Comparison of ENCODE assay signal across 12 cellular contexts in genomic region chr14:22852599-22852939, GRCh38. TPM values are rescaled to one million over a fixed set of nuclear protein-coding genes. Genes with fewer than 3 reads are reported as not detected.
DNase-seq lines count a peak whose midpoint lies in the region; ATAC-seq, FAIRE-seq and TF ChIP-seq lines count a peak whose summit lies in the region.
"Had no signal": no experiment of that assay in that cellular context is flagged by ENCODE, and none has a peak within 500 bp of the region (broad histone marks: within the 10 kb centered on the region; RNA-seq: fewer than 3 reads in every experiment).

No MANE protein-coding gene starts in this region.

- no peaks in the 10 kb centered on the region for H3K36me3 Mint-ChIP-seq in activated CD4-positive, alpha-beta T cell treated with anti-CD3 and anti-CD28 coated beads for 36 hours (ENCODE audit: low read depth)
- H3K36me3 Mint-ChIP-seq in activated CD4-positive, alpha-beta T cell treated with anti-CD3 and anti-CD28 coated beads, Interleukin-2, amount 10 ng/mL, durations not matched to agents 7 days and 5 days (ENCODE audit: low read depth) = no peaks in the 10 kb centered on the region
- no peaks in the 10 kb centered on the region for H3K36me3 Mint-ChIP-seq in type B pancreatic cell

- no peak overlapping the region for H3K4me3 ChIP-seq in K562
- H3K4me3 ChIP-seq in mucosa of rectum (ENCODE audit: low read length in 2 of 2) = no peak overlapping the region

- H2AFZ ChIP-seq in K562 (ENCODE audit: low read depth, low read length) = peak overlapping the region; percentile 100

- no peak for FAIRE-seq in K562 (lab: Jason Lieb, UNC)
- FAIRE-seq: A204.1, HTR-8/SVneo had no signal

- H3K9me3 Mint-ChIP-seq in activated CD4-positive, alpha-beta T cell treated with anti-CD3 and anti-CD28 coated beads for 36 hours (ENCODE audit: low read depth) = no peaks in the 10 kb centered on the region
- H3K9me3 Mint-ChIP-seq in activated CD4-positive, alpha-beta T cell treated with anti-CD3 and anti-CD28 coated beads, Interleukin-2, amount 10 ng/mL, durations not matched to agents 7 days and 5 days = no peaks in the 10 kb centered on the region
- H3K9me3 Mint-ChIP-seq in type B pancreatic cell = no peaks in the 10 kb centered on the region
- H3K9me3 Mint-ChIP-seq: effector memory CD8-positive, alpha-beta T cell had no signal

- TF ChIP-seq RAD21 in K562 (CRISPR knock-in tag; conservative IDR thresholded peaks at IDR 0.05 in 1 of 2, IDR thresholded peaks at IDR 0.05 in 1 of 2) = no peak

- H3K4me2 ChIP-seq in K562 (ENCODE audit: insufficient read depth, low read length) = peak overlapping the region; percentile 100; the same call in 1 of the 2 replicates

- no peak for ATAC-seq in activated CD4-positive, alpha-beta T cell treated with anti-CD3 and anti-CD28 coated beads for 36 hours
- no peak for ATAC-seq in K562
- ATAC-seq in HG02981 (IDR thresholded peaks at IDR 0.05; ENCODE audit: unreplicated experiment) = no peak

- no peak for TF ChIP-seq EP300 in K562 (IDR thresholded peaks at IDR 0.05; ENCODE audit: low read length)

- H3K4me1 ChIP-seq in K562 (replicated peaks in 1 of 2; ENCODE audit: control insufficient read depth in 2 of 2, insufficient read depth in 2 of 2, low read length in 2 of 2) (peaks cover 5 to 26% of the 10 kb centered on the region in 2 experiments; a peak in 3 of 5 replicates), mucosa of rectum (ENCODE audit: control insufficient read depth in 2 of 2, insufficient read depth in 2 of 2, low read length in 2 of 2) (peaks cover 13 to 25% of the 10 kb centered on the region in 2 donors)

- H3K27me3 Mint-ChIP-seq in activated CD4-positive, alpha-beta T cell treated with anti-CD3 and anti-CD28 coated beads for 36 hours = peaks cover 6% of the 10 kb centered on the region
- H3K27me3 Mint-ChIP-seq in activated CD4-positive, alpha-beta T cell treated with anti-CD3 and anti-CD28 coated beads, Interleukin-2, amount 10 ng/mL, durations not matched to agents 7 days and 5 days = peaks cover 24% of the 10 kb centered on the region
- no peaks in the 10 kb centered on the region for H3K27me3 Mint-ChIP-seq in type B pancreatic cell

- no peak for DNase-seq in activated CD4-positive, alpha-beta T cell treated with anti-CD3 and anti-CD28 coated beads for 36 hours
- DNase-seq in activated CD4-positive, alpha-beta T cell treated with anti-CD3 and anti-CD28 coated beads, Interleukin-2, amount 10 ng/mL, durations not matched to agents 7 days and 5 days = no peak
- no peak for DNase-seq in K562 (ENCODE audit: extremely low read depth in 1 of 4, low spot score in 3 of 4)
- DNase-seq in type B pancreatic cell (ENCODE audit: extremely low spot score, unreplicated experiment) = no peak
- DNase-seq in NCI-H1694 treated with DMSO at 0.1 percent for 48 hours (lab: John Stamatoyannopoulos, UW) = no peak
- no peak for DNase-seq in RPMI8226

- 63% methylated on average over 2 of the region's 2 CpGs for WGBS in K562 (ENCODE audit: insufficient coverage, low coverage, missing lambda C conversion rate)

- intact Hi-C loops in activated CD4-positive, alpha-beta T cell treated with anti-CD3 and anti-CD28 coated beads for 36 hours (cut with DNase I, micrococcal nuclease) = loop anchor here (2.0 to 10.0 kb wide), 6 partner anchors 85 to 938 kb away; partner anchors contain the start of genes DAD1 (in 2 of the 2) and OXA1L (in 1 of the 2)
- intact Hi-C loops in K562 (cut with micrococcal nuclease) = loop anchor here (2.0 kb wide), 3 partner anchors 194 to 412 kb away; no protein-coding TSS in a partner anchor

- peak overlapping the region; percentile 69 for H3K4me3 Mint-ChIP-seq in activated CD4-positive, alpha-beta T cell treated with anti-CD3 and anti-CD28 coated beads for 36 hours
- no peak overlapping the region for H3K4me3 Mint-ChIP-seq in activated CD4-positive, alpha-beta T cell treated with anti-CD3 and anti-CD28 coated beads, Interleukin-2, amount 10 ng/mL, durations not matched to agents 7 days and 5 days
- H3K4me3 Mint-ChIP-seq in type B pancreatic cell = peak overlapping the region; percentile 80

- H3K9me3 ChIP-seq in K562 (replicated peaks; ENCODE audit: control insufficient read depth, insufficient read depth, low read depth, low read length) = no peaks in the 10 kb centered on the region; the same call in 1 of the 2 replicates
- no peaks in the 10 kb centered on the region for H3K9me3 ChIP-seq in mucosa of rectum (ENCODE audit: control insufficient read depth in 2 of 2, low read length in 2 of 2)
- H3K9me3 ChIP-seq: thoracic aorta had no signal

- BruUV-seq in K562 (replicated peaks; lab: Mats Ljungman, UMichigan) = no TSS peak

- H3K36me3 ChIP-seq in K562 (ENCODE audit: control insufficient read depth, insufficient read depth, low read length) = no peaks in the 10 kb centered on the region
- no peaks in the 10 kb centered on the region for H3K36me3 ChIP-seq in mucosa of rectum (ENCODE audit: control insufficient read depth in 2 of 2, insufficient read depth in 2 of 2, low read length in 2 of 2)
- H3K36me3 ChIP-seq: thoracic aorta had no signal

- H3K27ac ChIP-seq in K562 (ENCODE audit: extremely low read depth, low read depth, low read length) (no peak overlapping the region), mucosa of rectum (ENCODE audit: low read depth in 2 of 2, low read length in 2 of 2) (peak overlapping the region; percentile 84 to 94)

- CTCF ChIA-PET in activated CD4-positive, alpha-beta T cell treated with anti-CD3 and anti-CD28 coated beads for 36 hours (lab: Charles Lee) = interaction anchor here (0.5 to 8.0 kb wide), 29 partner anchors 9 to 996 kb away, joined by 3 to 148 read pairs (median 4); partner anchors contain the start of genes DAD1, MMP14, MRPL52 and REM2
- CTCF ChIA-PET in activated CD4-positive, alpha-beta T cell treated with anti-CD3 and anti-CD28 coated beads, Interleukin-2, amount 10 ng/mL, durations not matched to agents 7 days and 5 days (lab: Charles Lee) = interaction anchor here (0.7 to 8.5 kb wide), 19 partner anchors 8 to 296 kb away, joined by 3 to 91 read pairs (median 7); partner anchors contain the start of genes LRP10, MMP14, MRPL52 and RBM23
- CTCF ChIA-PET in K562 (lab: Yijun Ruan, JAX; ENCODE audit: low intra/inter-chr PET ratio) = interaction anchor here (0.8 to 4.3 kb wide), 11 partner anchors 29 to 475 kb away, joined by 3 to 68 read pairs (median 10); no protein-coding TSS in a partner anchor

- TF ChIP-seq POLR2A in K562 (conservative IDR thresholded peaks at IDR 0.05) = no peak

- POLR2A ChIA-PET in activated CD4-positive, alpha-beta T cell treated with anti-CD3 and anti-CD28 coated beads for 36 hours (lab: Charles Lee) = no interaction called here
- POLR2A ChIA-PET in activated CD4-positive, alpha-beta T cell treated with anti-CD3 and anti-CD28 coated beads, Interleukin-2, amount 10 ng/mL, durations not matched to agents 7 days and 5 days (lab: Charles Lee) = interaction anchor here (1.4 kb wide), 1 partner anchor 29 kb away, joined by 3 read pairs; no protein-coding TSS in a partner anchor
- POLR2A ChIA-PET in K562 (lab: Yijun Ruan, JAX) = interaction anchor here (0.6 to 1.8 kb wide), 6 partner anchors 23 to 412 kb away, joined by 3 to 5 read pairs (median 4); partner anchors contain the start of gene MRPL52

- no peaks in the 10 kb centered on the region for H4K20me1 ChIP-seq in K562 (replicated peaks; ENCODE audit: control insufficient read depth, insufficient read depth, low read length)

- no peaks in the 10 kb centered on the region for H3K79me2 ChIP-seq in K562 (ENCODE audit: control insufficient read depth, insufficient read depth, low read length)

- H3K9me1 ChIP-seq in K562 (ENCODE audit: control insufficient read depth, insufficient read depth, low read length) = no peaks in the 10 kb centered on the region

- peaks cover 23% of the 10 kb centered on the region for H3K4me1 Mint-ChIP-seq in activated CD4-positive, alpha-beta T cell treated with anti-CD3 and anti-CD28 coated beads for 36 hours
- peaks cover 34% of the 10 kb centered on the region for H3K4me1 Mint-ChIP-seq in activated CD4-positive, alpha-beta T cell treated with anti-CD3 and anti-CD28 coated beads, Interleukin-2, amount 10 ng/mL, durations not matched to agents 7 days and 5 days
- peaks cover 26% of the 10 kb centered on the region for H3K4me1 Mint-ChIP-seq in type B pancreatic cell (ENCODE audit: unreplicated experiment)

- H3K27ac Mint-ChIP-seq in activated CD4-positive, alpha-beta T cell treated with anti-CD3 and anti-CD28 coated beads for 36 hours = peak overlapping the region; percentile 81
- H3K27ac Mint-ChIP-seq in activated CD4-positive, alpha-beta T cell treated with anti-CD3 and anti-CD28 coated beads, Interleukin-2, amount 10 ng/mL, durations not matched to agents 7 days and 5 days = no peak overlapping the region
- peak overlapping the region; percentile 83 for H3K27ac Mint-ChIP-seq in type B pancreatic cell

- TF ChIP-seq CTCF in K562 (IDR thresholded peaks at IDR 0.05 in 2 of 3, conservative IDR thresholded peaks at IDR 0.05 in 1 of 3; ENCODE audit: insufficient read depth in 2 of 3, low read depth in 1 of 3, low read length in 3 of 3) (no peak), type B pancreatic cell (conservative IDR thresholded peaks at IDR 0.05) (no peak)

- in situ Hi-C loops in K562 (cut with MboI) = no loop called here

- H3K27me3 ChIP-seq in K562 (ENCODE audit: control insufficient read depth in 2 of 2, insufficient read depth in 2 of 2, low read length in 2 of 2) (no peaks in the 10 kb centered on the region), mucosa of rectum (ENCODE audit: control insufficient read depth in 2 of 2, insufficient read depth in 2 of 2, low read length in 2 of 2) (no peaks in the 10 kb centered on the region)

- H3K9ac ChIP-seq in K562 (ENCODE audit: insufficient read depth in 1 of 2, low read depth in 2 of 2, low read length in 2 of 2) (peak overlapping the region in 1 of 2 experiments; percentile 90; a peak in 1 of 4 replicates), mucosa of rectum (ENCODE audit: low read depth in 1 of 2, low read length in 2 of 2) (no peak overlapping the region)

RNA-seq across cellular contexts. Expression of gene MMP14, which starts 16.2 kb away (rescaled TPM):
- 1 to 10 TPM; 2.0 to 2.1 TPM for total RNA-seq in activated CD4-positive, alpha-beta T cell treated with anti-CD3 and anti-CD28 coated beads for 36 hours
- 1 to 10 TPM; 1.8 to 2.1 TPM for total RNA-seq in activated CD4-positive, alpha-beta T cell treated with anti-CD3 and anti-CD28 coated beads, Interleukin-2, amount 10 ng/mL, durations not matched to agents 7 days and 5 days
- 9.3 and 17.2 TPM in 2 replicates for total RNA-seq in K562 (2011; cell fraction: chromatin; rRNA removed; ENCODE audit: low replicate concordance)
- total RNA-seq in K562 (2011; cell fraction: nucleolus; rRNA removed) = 8.4 and 8.8 TPM in 2 replicates
- total RNA-seq in K562 (2011; cell fraction: nucleoplasm; rRNA removed) = 7.2 and 9.0 TPM in 2 replicates
- total RNA-seq in K562 (2014; rRNA removed) (0.36 and 0.65 TPM in 2 replicates), K562 (2014; rRNA removed; fragmentation: Illumina TruSeq; extraction: Trizol) (0.51 and 0.80 TPM in 2 replicates), K562 (2015; rRNA removed; fragmentation: Illumina TruSeq; extraction: Trizol) (0.94 and 0.98 TPM in 2 replicates), K562 (2021) (2.3 and 4.5 TPM in 2 replicates), type B pancreatic cell (ENCODE audit: low replicate concordance) (115 and 137 TPM in 2 replicates)
- polyA plus RNA-seq in K562 (2011; rRNA removed) (2.1 and 2.9 TPM in 2 replicates), K562 (2014; fragmentation: Illumina TruSeq; extraction: Trizol) (1.2 and 1.3 TPM in 2 replicates), K562 (2014; fragmentation: Nextera tagmentation; extraction: Ambion mirVana) (not detected), K562 (2014; rRNA removed) (2.8 and 5.8 TPM in 2 replicates)
- polyA plus RNA-seq in K562 (2011; cell fraction: cytosol; rRNA removed) = 3.2 and 3.4 TPM in 2 replicates
- polyA plus RNA-seq in K562 (2011; cell fraction: nucleus; rRNA removed) = 15.7 and 30.4 TPM in 2 replicates
- polyA plus RNA-seq in K562 (2012) = 1.5 and 4.9 TPM in 2 replicates
- 0.35 and 0.39 TPM in 2 replicates for polyA minus RNA-seq in K562 (2011; rRNA and poly(A)+ RNA removed)
- polyA minus RNA-seq in K562 (2011; cell fraction: cytosol; rRNA and poly(A)+ RNA removed) = 1.0 TPM in 1 of 2 replicates, not detected in the other
- 2.0 and 2.6 TPM in 2 replicates for polyA minus RNA-seq in K562 (2011; cell fraction: nucleus; rRNA and poly(A)+ RNA removed)

RNA-seq across cellular contexts. Expression of gene LRP10, which starts 19.0 kb away (rescaled TPM):
- 10 to 100 TPM; 36.3 to 41.8 TPM for total RNA-seq in activated CD4-positive, alpha-beta T cell treated with anti-CD3 and anti-CD28 coated beads for 36 hours
- 10 to 100 TPM; 60.0 to 63.5 TPM for total RNA-seq in activated CD4-positive, alpha-beta T cell treated with anti-CD3 and anti-CD28 coated beads, Interleukin-2, amount 10 ng/mL, durations not matched to agents 7 days and 5 days
- 26.2 and 103 TPM in 2 replicates for total RNA-seq in K562 (2011; cell fraction: chromatin; rRNA removed; ENCODE audit: low replicate concordance)
- total RNA-seq in K562 (2011; cell fraction: nucleolus; rRNA removed) = 119 and 150 TPM in 2 replicates
- total RNA-seq in K562 (2011; cell fraction: nucleoplasm; rRNA removed) = 79.0 and 80.1 TPM in 2 replicates
- total RNA-seq in K562 (2014; rRNA removed) (10.9 and 14.9 TPM in 2 replicates), K562 (2014; rRNA removed; fragmentation: Illumina TruSeq; extraction: Trizol) (4.9 and 5.5 TPM in 2 replicates), K562 (2015; rRNA removed; fragmentation: Illumina TruSeq; extraction: Trizol) (6.9 and 8.1 TPM in 2 replicates), K562 (2021) (40.7 and 45.5 TPM in 2 replicates), type B pancreatic cell (ENCODE audit: low replicate concordance) (52.3 and 91.8 TPM in 2 replicates)
- polyA plus RNA-seq in K562 (2011; rRNA removed) (16.0 and 25.1 TPM in 2 replicates), K562 (2014; fragmentation: Illumina TruSeq; extraction: Trizol) (27.2 and 34.5 TPM in 2 replicates), K562 (2014; fragmentation: Nextera tagmentation; extraction: Ambion mirVana) (1 to 10 TPM; 1.3 to 2.3 TPM), K562 (2014; rRNA removed) (12.7 and 15.9 TPM in 2 replicates)
- 18.9 and 40.0 TPM in 2 replicates for polyA plus RNA-seq in K562 (2011; cell fraction: cytosol; rRNA removed)
- polyA plus RNA-seq in K562 (2011; cell fraction: nucleus; rRNA removed) = 17.1 and 30.2 TPM in 2 replicates
- 36.0 and 70.6 TPM in 2 replicates for polyA plus RNA-seq in K562 (2012)
- 15.2 and 24.3 TPM in 2 replicates for polyA minus RNA-seq in K562 (2011; rRNA and poly(A)+ RNA removed)
- polyA minus RNA-seq in K562 (2011; cell fraction: cytosol; rRNA and poly(A)+ RNA removed) = 36.7 and 48.5 TPM in 2 replicates
- 16.7 and 17.0 TPM in 2 replicates for polyA minus RNA-seq in K562 (2011; cell fraction: nucleus; rRNA and poly(A)+ RNA removed)

RNA-seq across cellular contexts. Expression of gene MRPL52, which starts 22.9 kb away (rescaled TPM):
- total RNA-seq in activated CD4-positive, alpha-beta T cell treated with anti-CD3 and anti-CD28 coated beads for 36 hours = 100 to 1,000 TPM; 115 to 136 TPM
- total RNA-seq in activated CD4-positive, alpha-beta T cell treated with anti-CD3 and anti-CD28 coated beads, Interleukin-2, amount 10 ng/mL, durations not matched to agents 7 days and 5 days = 100 to 1,000 TPM; 101 to 112 TPM
- 70.4 and 75.8 TPM in 2 replicates for total RNA-seq in K562 (2011; cell fraction: chromatin; rRNA removed; ENCODE audit: low replicate concordance)
- 57.0 and 70.0 TPM in 2 replicates for total RNA-seq in K562 (2011; cell fraction: nucleolus; rRNA removed)
- 73.5 and 91.2 TPM in 2 replicates for total RNA-seq in K562 (2011; cell fraction: nucleoplasm; rRNA removed)
- total RNA-seq in K562 (2014; rRNA removed) = 161 and 168 TPM in 2 replicates
- total RNA-seq in K562 (2014; rRNA removed; fragmentation: Illumina TruSeq; extraction: Trizol) = 162 and 169 TPM in 2 replicates
- total RNA-seq in K562 (2015; rRNA removed; fragmentation: Illumina TruSeq; extraction: Trizol) = 169 and 170 TPM in 2 replicates
- 213 and 214 TPM in 2 replicates for total RNA-seq in K562 (2021)
- polyA plus RNA-seq in K562 (2011; rRNA removed) = 107 and 113 TPM in 2 replicates
- 60.6 and 83.2 TPM in 2 replicates for polyA plus RNA-seq in K562 (2011; cell fraction: cytosol; rRNA removed)
- 55.8 and 68.8 TPM in 2 replicates for polyA plus RNA-seq in K562 (2011; cell fraction: nucleus; rRNA removed)
- polyA plus RNA-seq in K562 (2012) = 149 and 246 TPM in 2 replicates
- 71.1 and 71.5 TPM in 2 replicates for polyA plus RNA-seq in K562 (2014; fragmentation: Illumina TruSeq; extraction: Trizol)
- polyA plus RNA-seq in K562 (2014; fragmentation: Nextera tagmentation; extraction: Ambion mirVana) = 10 to 100 TPM; 56.5 to 79.8 TPM
- polyA plus RNA-seq in K562 (2014; rRNA removed) = 173 and 220 TPM in 2 replicates
- polyA minus RNA-seq in K562 (2011; rRNA and poly(A)+ RNA removed) = 24.4 and 36.8 TPM in 2 replicates
- 42.3 and 44.0 TPM in 2 replicates for polyA minus RNA-seq in K562 (2011; cell fraction: cytosol; rRNA and poly(A)+ RNA removed)
- polyA minus RNA-seq in K562 (2011; cell fraction: nucleus; rRNA and poly(A)+ RNA removed) = 20.5 and 28.9 TPM in 2 replicates
- total RNA-seq in type B pancreatic cell (ENCODE audit: low replicate concordance) = 88.5 and 96.6 TPM in 2 replicates

RNA-seq across cellular contexts. Expression of gene REM2, which starts 30.5 kb away (rescaled TPM):
- under 1 TPM; 0.33 to 0.48 TPM for total RNA-seq in activated CD4-positive, alpha-beta T cell treated with anti-CD3 and anti-CD28 coated beads for 36 hours
- total RNA-seq in activated CD4-positive, alpha-beta T cell treated with anti-CD3 and anti-CD28 coated beads, Interleukin-2, amount 10 ng/mL, durations not matched to agents 7 days and 5 days = under 1 TPM; 0.52 to 0.69 TPM
- 1.2 and 3.0 TPM in 2 replicates for total RNA-seq in K562 (2011; cell fraction: chromatin; rRNA removed; ENCODE audit: low replicate concordance)
- total RNA-seq in K562 (2011; cell fraction: nucleolus; rRNA removed) = 3.0 and 3.8 TPM in 2 replicates
- total RNA-seq in K562 (2011; cell fraction: nucleoplasm; rRNA removed) = 2.4 and 2.7 TPM in 2 replicates
- total RNA-seq in K562 (2014; rRNA removed) (0.29 and 0.36 TPM in 2 replicates), K562 (2014; rRNA removed; fragmentation: Illumina TruSeq; extraction: Trizol) (0.18 and 0.51 TPM in 2 replicates), K562 (2015; rRNA removed; fragmentation: Illumina TruSeq; extraction: Trizol) (0.25 and 0.34 TPM in 2 replicates), K562 (2021) (0.40 and 0.69 TPM in 2 replicates), type B pancreatic cell (ENCODE audit: low replicate concordance) (1.4 and 2.0 TPM in 2 replicates)
- polyA plus RNA-seq in K562 (2011; rRNA removed) (0.91 and 1.0 TPM in 2 replicates), K562 (2014; fragmentation: Illumina TruSeq; extraction: Trizol) (0.21 and 0.25 TPM in 2 replicates), K562 (2014; fragmentation: Nextera tagmentation; extraction: Ambion mirVana) (under 1 TPM; 0.38 to 0.50 TPM), K562 (2014; rRNA removed) (0.20 and 0.97 TPM in 2 replicates)
- 0.40 and 0.47 TPM in 2 replicates for polyA plus RNA-seq in K562 (2011; cell fraction: cytosol; rRNA removed)
- 1.2 and 2.3 TPM in 2 replicates for polyA plus RNA-seq in K562 (2011; cell fraction: nucleus; rRNA removed)
- polyA plus RNA-seq in K562 (2012) = 0.82 and 1.1 TPM in 2 replicates
- polyA minus RNA-seq in K562 (2011; rRNA and poly(A)+ RNA removed) = 0.32 and 0.48 TPM in 2 replicates
- not detected in 2 replicates for polyA minus RNA-seq in K562 (2011; cell fraction: cytosol; rRNA and poly(A)+ RNA removed)
- polyA minus RNA-seq in K562 (2011; cell fraction: nucleus; rRNA and poly(A)+ RNA removed) = 0.81 and 1.9 TPM in 2 replicates

RNA-seq across cellular contexts. Expression of gene SLC7A7, which starts 37.3 kb away (rescaled TPM):
- under 1 TPM; 0.50 to 0.72 TPM for total RNA-seq in activated CD4-positive, alpha-beta T cell treated with anti-CD3 and anti-CD28 coated beads for 36 hours
- total RNA-seq in activated CD4-positive, alpha-beta T cell treated with anti-CD3 and anti-CD28 coated beads, Interleukin-2, amount 10 ng/mL, durations not matched to agents 7 days and 5 days = under 1 TPM; 0.25 to 0.69 TPM
- 0.69 and 0.76 TPM in 2 replicates for total RNA-seq in K562 (2011; cell fraction: chromatin; rRNA removed; ENCODE audit: low replicate concordance)
- total RNA-seq in K562 (2011; cell fraction: nucleolus; rRNA removed) = 0.33 and 0.53 TPM in 2 replicates
- 0.31 and 0.66 TPM in 2 replicates for total RNA-seq in K562 (2011; cell fraction: nucleoplasm; rRNA removed)
- total RNA-seq in K562 (2014; rRNA removed) = 0.41 TPM in 1 of 2 replicates, not detected in the other
- total RNA-seq in K562 (2014; rRNA removed; fragmentation: Illumina TruSeq; extraction: Trizol) = 0.07 TPM in 1 of 2 replicates, not detected in the other
- total RNA-seq in K562 (2015; rRNA removed; fragmentation: Illumina TruSeq; extraction: Trizol) = 0.11 and 0.14 TPM in 2 replicates
- total RNA-seq in K562 (2021) = 0.36 and 0.60 TPM in 2 replicates
- 0.38 and 0.45 TPM in 2 replicates for polyA plus RNA-seq in K562 (2011; rRNA removed)
- 0.27 TPM in 2 replicates for polyA plus RNA-seq in K562 (2011; cell fraction: cytosol; rRNA removed)
- polyA plus RNA-seq in K562 (2011; cell fraction: nucleus; rRNA removed) = 0.29 and 0.48 TPM in 2 replicates
- 0.20 and 0.80 TPM in 2 replicates for polyA plus RNA-seq in K562 (2012)
- polyA plus RNA-seq in K562 (2014; fragmentation: Illumina TruSeq; extraction: Trizol) = 0.22 and 0.46 TPM in 2 replicates
- under 1 TPM; 0.24 to 0.32 TPM for polyA plus RNA-seq in K562 (2014; fragmentation: Nextera tagmentation; extraction: Ambion mirVana)
- 0.68 and 1.0 TPM in 2 replicates for polyA plus RNA-seq in K562 (2014; rRNA removed)
- 0.27 and 0.39 TPM in 2 replicates for polyA minus RNA-seq in K562 (2011; rRNA and poly(A)+ RNA removed)
- not detected in 2 replicates for polyA minus RNA-seq in K562 (2011; cell fraction: cytosol; rRNA and poly(A)+ RNA removed)
- polyA minus RNA-seq in K562 (2011; cell fraction: nucleus; rRNA and poly(A)+ RNA removed) = not detected in 2 replicates
- total RNA-seq in type B pancreatic cell (ENCODE audit: low replicate concordance) = 9.7 and 31.6 TPM in 2 replicates
